Comparison of ENCODE assay signal across 10 cellular contexts in the genomic region with DNA sequence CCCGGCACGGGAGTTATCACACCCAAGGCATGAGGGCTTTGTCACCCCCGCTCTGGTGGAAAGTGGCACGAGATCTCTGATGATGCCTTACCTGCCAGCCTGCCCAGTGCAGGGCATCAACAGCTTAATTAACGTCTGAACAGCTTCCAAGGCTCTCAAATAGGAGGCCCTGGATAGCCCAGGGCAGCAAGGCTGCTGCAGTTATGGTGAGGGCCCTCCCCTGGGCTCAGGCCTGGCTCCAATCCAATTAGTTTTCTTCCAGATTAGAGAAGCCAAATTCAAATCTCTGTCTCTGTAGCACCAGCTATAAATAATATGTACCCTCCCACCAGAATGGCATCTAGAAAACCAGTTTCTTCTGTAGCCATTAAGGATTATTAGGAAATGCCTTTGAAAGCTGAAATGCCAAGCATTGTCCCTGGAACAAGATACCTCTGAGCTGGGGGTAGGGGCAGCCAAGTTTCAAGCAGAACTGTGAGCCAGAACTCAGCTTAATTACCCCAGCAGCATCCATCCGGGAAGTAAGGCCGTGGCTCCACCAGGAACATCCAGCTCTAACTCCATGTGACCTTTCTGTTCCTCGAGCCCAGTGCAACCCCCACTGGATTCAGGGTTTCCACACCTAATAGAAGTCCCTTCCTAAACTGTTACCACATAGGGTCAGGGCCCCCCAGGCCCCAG. TPM values are rescaled to one million over a fixed set of nuclear protein-coding genes. Genes with fewer than 3 reads are reported as not detected.
DNase-seq lines count a peak whose midpoint lies in the region; ATAC-seq and TF ChIP-seq lines count a peak whose summit lies in the region.
"Had no signal": no experiment of that assay in that cellular context is flagged by ENCODE, and none has a peak within 500 bp of the region (broad histone marks: within the 10 kb centered on the region; RNA-seq: fewer than 3 reads in every experiment).

No MANE protein-coding gene starts in this region.

- H3K4me1 Mint-ChIP-seq in GM23338 = peaks cover 43% of the 10 kb centered on the region

- H3K9me3 ChIP-seq in cardiac muscle cell (ENCODE audit: low read depth) = no peaks in the 10 kb centered on the region
- H3K9me3 ChIP-seq in prostate gland = no peaks in the 10 kb centered on the region

- 0 out of 2 replicates have a peak, but pooled peaks cover 2% of the 10 kb centered on the region for H3F3A ChIP-seq in GM23338 (replicated peaks; ENCODE audit: low read depth)

- WGBS in prostate gland = 48% methylated on average over 7 of the region's 8 CpGs

- H3K4me1 ChIP-seq in GM23338 (ENCODE audit: insufficient read depth) (peaks cover 24% of the 10 kb centered on the region), cardiac muscle cell (ENCODE audit: low read depth) (peaks cover 16% of the 10 kb centered on the region), prostate gland (replicated peaks) (no peaks in the 10 kb centered on the region)

- ATAC-seq in GM23338 (no peak), SK-N-SH treated with all-trans-retinoic acid at 6 μM for 48 hours (peak; percentile 74)

- TF ChIP-seq POLR2A in prostate gland (IDR thresholded peaks at IDR 0.05) = no peak

- H3K9me3 Mint-ChIP-seq in GM23338 = no peaks in the 10 kb centered on the region
- H3K9me3 Mint-ChIP-seq: activated naive CD4-positive, alpha-beta T cell treated with anti-CD3 and anti-CD28 coated beads, Interleukin-2, amount 50 U/mL, for 24 hours; immature natural killer cell had no signal

- H3K27me3 Mint-ChIP-seq in GM23338 (ENCODE audit: insufficient read depth, low read depth, poor library complexity) = no peaks in the 10 kb centered on the region
- H3K27me3 Mint-ChIP-seq: activated naive CD4-positive, alpha-beta T cell treated with anti-CD3 and anti-CD28 coated beads, Interleukin-2, amount 50 U/mL, for 24 hours had no signal

- H3K36me3 Mint-ChIP-seq in GM23338 (ENCODE audit: low read depth) = peaks cover 10% of the 10 kb centered on the region; the same call in 2 of the 3 replicates
- H3K36me3 Mint-ChIP-seq: activated naive CD4-positive, alpha-beta T cell treated with anti-CD3 and anti-CD28 coated beads, Interleukin-2, amount 50 U/mL, for 24 hours had no signal

- H3K4me3 ChIP-seq in GM23338 (no peak overlapping the region), cardiac muscle cell (no peak overlapping the region), prostate gland (no peak overlapping the region)

- H2AFZ ChIP-seq in GM23338 = no peak overlapping the region

- H3K36me3 ChIP-seq in GM23338 (ENCODE audit: insufficient read depth) (no peaks in the 10 kb centered on the region), cardiac muscle cell (no peaks in the 10 kb centered on the region), prostate gland (no peaks in the 10 kb centered on the region)

- H3K27ac ChIP-seq in GM23338 (ENCODE audit: low read depth) (peak overlapping the region; percentile 76; the same call in 1 of the 2 replicates), cardiac muscle cell (no peak overlapping the region), prostate gland (peak overlapping the region; percentile 31 to 46)

- H3K4me2 ChIP-seq in GM23338 = peak overlapping the region; percentile 17; the same call in 1 of the 2 replicates

- H3K27me3 ChIP-seq in GM23338 (ENCODE audit: insufficient read depth) (no peaks in the 10 kb centered on the region), cardiac muscle cell (no peaks in the 10 kb centered on the region), prostate gland (replicated peaks; ENCODE audit: insufficient read depth) (no peaks in the 10 kb centered on the region)

- no peak overlapping the region for H3K4me3 Mint-ChIP-seq in GM23338
- H3K4me3 Mint-ChIP-seq: activated naive CD4-positive, alpha-beta T cell treated with anti-CD3 and anti-CD28 coated beads, Interleukin-2, amount 50 U/mL, for 24 hours; immature natural killer cell had no signal

- H4K20me1 ChIP-seq in GM23338 (replicated peaks; ENCODE audit: insufficient read depth) = peaks cover 6% of the 10 kb centered on the region; the same call in 1 of the 2 replicates

- TF ChIP-seq CTCF in GM23338 (conservative IDR thresholded peaks at IDR 0.05; ENCODE audit: low read depth in 2 of 2) (no peak), cardiac muscle cell (IDR thresholded peaks at IDR 0.05; ENCODE audit: low read depth, low read length) (no peak), prostate gland (IDR thresholded peaks at IDR 0.05) (no peak)

- no peaks in the 10 kb centered on the region for H3K9me2 ChIP-seq in GM23338 (ENCODE audit: insufficient read depth)

- DNase-seq in GM23338 (ENCODE audit: low spot score) (no peak), cardiac muscle cell (ENCODE audit: low read depth in 1 of 2, low spot score in 1 of 2) (peak; percentile 25 to 37), prostate gland (ENCODE audit: low spot score) (no peak), hippocampal formation (lab: John Stamatoyannopoulos, UW) (no peak), T-helper 9 cell (no peak), middle frontal gyrus (ENCODE audit: extremely low spot score, low spot score) (no peak)
- DNase-seq in NK-92 treated with Interleukin-12 subunit alpha and Interleukin-12 subunit beta, amount 100 ng/mL, for 24 hours (lab: John Stamatoyannopoulos, UW) = no peak
- DNase-seq: immature natural killer cell had no signal

- H3K27ac Mint-ChIP-seq in GM23338 = peak overlapping the region; percentile 83
- H3K27ac Mint-ChIP-seq: activated naive CD4-positive, alpha-beta T cell treated with anti-CD3 and anti-CD28 coated beads, Interleukin-2, amount 50 U/mL, for 24 hours; immature natural killer cell had no signal

- intact Hi-C loops in prostate gland (cut with DNase I) = loop anchor here (5.0 kb wide), 1 partner anchor 60 kb away; no protein-coding TSS in a partner anchor

- H3K79me2 ChIP-seq in GM23338 (replicated peaks; ENCODE audit: insufficient read depth) = peaks cover 20% of the 10 kb centered on the region

TF ChIP-seq in GM23338, 12 proteins besides CTCF, POLR2A, EP300 and RAD21 (continues in another document):
- TF ChIP-seq CREB1 (CRISPR knock-in tag; IDR thresholded peaks at IDR 0.05; ENCODE audit: low read depth) = no peak
- TF ChIP-seq, protein P1, sequence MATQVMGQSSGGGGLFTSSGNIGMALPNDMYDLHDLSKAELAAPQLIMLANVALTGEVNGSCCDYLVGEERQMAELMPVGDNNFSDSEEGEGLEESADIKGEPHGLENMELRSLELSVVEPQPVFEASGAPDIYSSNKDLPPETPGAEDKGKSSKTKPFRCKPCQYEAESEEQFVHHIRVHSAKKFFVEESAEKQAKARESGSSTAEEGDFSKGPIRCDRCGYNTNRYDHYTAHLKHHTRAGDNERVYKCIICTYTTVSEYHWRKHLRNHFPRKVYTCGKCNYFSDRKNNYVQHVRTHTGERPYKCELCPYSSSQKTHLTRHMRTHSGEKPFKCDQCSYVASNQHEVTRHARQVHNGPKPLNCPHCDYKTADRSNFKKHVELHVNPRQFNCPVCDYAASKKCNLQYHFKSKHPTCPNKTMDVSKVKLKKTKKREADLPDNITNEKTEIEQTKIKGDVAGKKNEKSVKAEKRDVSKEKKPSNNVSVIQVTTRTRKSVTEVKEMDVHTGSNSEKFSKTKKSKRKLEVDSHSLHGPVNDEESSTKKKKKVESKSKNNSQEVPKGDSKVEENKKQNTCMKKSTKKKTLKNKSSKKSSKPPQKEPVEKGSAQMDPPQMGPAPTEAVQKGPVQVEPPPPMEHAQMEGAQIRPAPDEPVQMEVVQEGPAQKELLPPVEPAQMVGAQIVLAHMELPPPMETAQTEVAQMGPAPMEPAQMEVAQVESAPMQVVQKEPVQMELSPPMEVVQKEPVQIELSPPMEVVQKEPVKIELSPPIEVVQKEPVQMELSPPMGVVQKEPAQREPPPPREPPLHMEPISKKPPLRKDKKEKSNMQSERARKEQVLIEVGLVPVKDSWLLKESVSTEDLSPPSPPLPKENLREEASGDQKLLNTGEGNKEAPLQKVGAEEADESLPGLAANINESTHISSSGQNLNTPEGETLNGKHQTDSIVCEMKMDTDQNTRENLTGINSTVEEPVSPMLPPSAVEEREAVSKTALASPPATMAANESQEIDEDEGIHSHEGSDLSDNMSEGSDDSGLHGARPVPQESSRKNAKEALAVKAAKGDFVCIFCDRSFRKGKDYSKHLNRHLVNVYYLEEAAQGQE (IDR thresholded peaks at IDR 0.05; ENCODE audit: unreplicated experiment) = no peak

TF ChIP-seq in SK-N-SH treated with all-trans-retinoic acid at 6 μM for 48 hours, 23 proteins besides CTCF, POLR2A, EP300 and RAD21 (continues in another document):
- TF ChIP-seq POU6F1 (CRISPR knock-in tag; IDR thresholded peaks at IDR 0.05; ENCODE audit: borderline replicate concordance, low read depth) (no peak), CREB5 (CRISPR knock-in tag; IDR thresholded peaks at IDR 0.05; ENCODE audit: low read depth) (no peak)

RNA-seq across cellular contexts. Expression of gene QSOX1, which starts 12.5 kb away (rescaled TPM):
- 107 and 119 TPM in 2 replicates for total RNA-seq in GM23338 (2014; rRNA removed; shearing (Covaris generic))
- polyA plus RNA-seq in GM23338 (2016; fragmentation: Nextera tagmentation; extraction: Ambion mirVana) (47.8 and 64.8 TPM in 2 replicates), cardiac muscle cell (23.2 and 30.7 TPM in 2 replicates)
- total RNA-seq in cardiac muscle cell (34.6 and 37.8 TPM in 2 replicates), prostate gland (100 to 1,000 TPM in 1 of 2 donors, 10 to 100 TPM in 1; 77.3 to 471 TPM)

Comparison
In these comparisons a context has a peak if more than half of its experiments do, and no peak if none do; other contexts are left out.
1. DNase-seq: peak in cardiac muscle cell (2 of 2); none in GM23338 (single experiment), prostate gland (single experiment), hippocampal formation (0 of 2), T-helper 9 cell (single experiment), NK-92 treated with Interleukin-12 subunit alpha and Interleukin-12 subunit beta, amount 100 ng/mL, for 24 hours (single experiment) and middle frontal gyrus (single experiment).